13 cellular contexts compared by ENCODE assay signal in genomic region chr5:5752844-5753243, GRCh38.
DNase-seq lines count a peak whose midpoint lies in the region; ATAC-seq lines count a peak whose summit lies in the region.
"Had no signal": no experiment of that assay in that cellular context is flagged by ENCODE, and none has a peak within 500 bp of the region (broad histone marks: within the 10 kb centered on the region; RNA-seq: fewer than 3 reads in every experiment).

No MANE protein-coding gene starts in this region.

- ATAC-seq in GM19043 (IDR thresholded peaks at IDR 0.05; ENCODE audit: low read depth, unreplicated experiment) (peak; percentile 67), HG02571 (IDR thresholded peaks at IDR 0.05; ENCODE audit: unreplicated experiment) (peak; percentile 52), HG03342 (IDR thresholded peaks at IDR 0.05; ENCODE audit: unreplicated experiment) (peak; percentile 80), left colon (no peak)
- ATAC-seq: activated T-cell treated with anti-CD3 and anti-CD28 coated beads, Interleukin-2, amount 50 U/mL, for 72 hours had no signal

- intact Hi-C loops in left colon (cut with DNase I, micrococcal nuclease) = no loop called here

- no peak for DNase-seq in left colon
- no peak for DNase-seq in NCI-H748 (lab: John Stamatoyannopoulos, UW; ENCODE audit: unreplicated experiment)
- DNase-seq in NCI-H146 (lab: John Stamatoyannopoulos, UW) = no peak
- no peak for DNase-seq in HuH-7.5 (ENCODE audit: low spot score)
- DNase-seq: activated T-cell treated with anti-CD3 and anti-CD28 coated beads, Interleukin-2, amount 50 U/mL, for 72 hours; central memory CD4-positive, alpha-beta T cell; NCI-H1105; posterior cingulate gyrus; stimulated activated CD4-positive, alpha-beta T cell treated with anti-CD3 and anti-CD28 coated beads, Interleukin-4, amount 100 ng/mL, for 4 hours; testis had no signal
